In the genomic region with DNA sequence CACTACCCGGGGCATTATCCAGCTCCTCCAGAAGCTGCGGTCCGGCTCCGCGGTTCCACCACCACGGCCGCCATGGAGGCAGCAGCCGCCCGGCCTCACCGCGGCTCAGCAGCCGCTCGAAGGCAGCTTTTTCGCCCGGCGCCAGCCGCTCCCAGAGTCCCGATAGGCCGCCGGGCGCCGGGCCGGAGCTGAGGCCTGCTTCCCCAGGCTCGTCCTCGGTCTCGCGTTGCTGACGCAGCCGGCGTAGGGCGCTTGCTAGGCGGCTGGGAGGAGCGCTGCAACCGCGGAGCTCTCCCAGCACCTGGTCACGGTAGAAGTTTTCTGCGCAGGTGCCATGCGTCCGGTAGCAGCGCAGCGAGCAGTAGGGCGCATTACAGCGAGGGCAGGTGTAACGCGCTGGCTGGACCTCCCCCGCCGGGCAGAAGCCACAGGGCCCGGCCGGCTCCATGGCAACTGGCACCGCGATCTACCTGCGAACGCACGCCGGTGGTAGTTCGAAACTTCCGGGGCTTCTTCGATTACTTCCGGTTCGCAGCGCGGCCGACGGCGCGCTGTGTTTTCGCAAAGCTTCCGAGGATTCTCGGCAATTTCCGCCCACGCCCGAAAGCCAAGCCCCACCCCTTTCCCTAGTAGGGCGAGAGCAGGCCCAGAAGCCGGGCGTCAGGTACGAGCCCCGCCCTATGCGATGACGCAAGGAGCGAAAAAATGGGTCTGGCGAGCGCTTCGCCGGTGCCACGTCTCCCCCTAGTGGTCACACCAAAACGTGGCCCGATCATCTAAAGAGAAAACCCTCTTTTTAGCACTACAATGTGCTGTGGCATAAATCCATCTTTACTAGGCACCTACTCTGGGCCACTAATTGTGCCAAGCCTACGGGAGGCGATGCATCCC, we compare ENCODE assay signal across 8 cellular contexts. TPM values are rescaled to one million over a fixed set of nuclear protein-coding genes. Genes with fewer than 3 reads are reported as not detected.
DNase-seq lines count a peak whose midpoint lies in the region; ATAC-seq and TF ChIP-seq lines count a peak whose summit lies in the region.

Gene ZNHIT2, minus strand, starts transcription at position 496 of the 891 bp plus-strand sequence. Its CDS starts 48 bp downstream, at position 448.

- DNase-seq in BJ (ENCODE audit: low read depth) (peak; percentile 94), GM19238 (ENCODE audit: insufficient read length, low spot score) (peak; percentile 82), NCI-H524 (lab: John Stamatoyannopoulos, UW) (peak; percentile 94 to 98), kidney glomerular epithelial cell (lab: John Stamatoyannopoulos, UW) (peak; percentile 98)
- DNase-seq in activated CD4-positive, alpha-beta T cell treated with anti-CD3 and anti-CD28 coated beads for 4 hours = peak; percentile 100
- DNase-seq in stimulated activated CD4-positive, alpha-beta T cell treated with anti-CD3 and anti-CD28 coated beads, Interleukin-1b, Interleukin-23, amount 100 ng/mL, for 24 hours (ENCODE audit: low read depth in 4 of 4, low spot score in 1 of 4) = peak; percentile 100

- peak within 1 kb of the TSS; percentile 79 for H3K4me3 ChIP-seq in BJ (ENCODE audit: low read depth, low read length)

- peaks cover 6% of the 10 kb centered on the region for H3K36me3 ChIP-seq in BJ (ENCODE audit: control insufficient read depth, insufficient read depth, low read length)

- peak within 1 kb of the TSS; percentile 92 for H3K27ac ChIP-seq in cingulate gyrus (ENCODE audit: low read depth, low read length)

- POLR2A ChIA-PET in BJ (lab: Charles Lee) = no interaction called here

- H3K27me3 ChIP-seq in BJ (ENCODE audit: control insufficient read depth, insufficient read depth, low read length) = no peaks in the 10 kb centered on the region

- ATAC-seq in HG03457 (IDR thresholded peaks at IDR 0.05; ENCODE audit: unreplicated experiment) = peak; percentile 42

- TF ChIP-seq CTCF in BJ (IDR thresholded peaks at IDR 0.05; ENCODE audit: insufficient read depth, low read depth, low read length) = peak; percentile 90

- CTCF ChIA-PET in BJ (lab: Yijun Ruan, JAX) = interaction anchor here (0.7 to 4.7 kb wide), 38 partner anchors 8 to 342 kb away, joined by 3 to 31 read pairs (median 4); partner anchors contain the start of genes ARL2, BATF2, CAPN1 and CDC42BPG

RNA-seq across cellular contexts. Expression of gene ZNHIT2, which starts in this region (rescaled TPM):
- 3.6 and 4.6 TPM in 2 replicates for polyA plus RNA-seq in BJ (2011; rRNA removed)
- polyA minus RNA-seq in BJ (2011; rRNA and poly(A)+ RNA removed) = 1.4 and 1.9 TPM in 2 replicates

Comparison
In these comparisons a context has a peak if more than half of its experiments do, and no peak if none do; other contexts are left out.
1. Peak in every context shown above with its lines: DNase-seq, ATAC-seq, H3K4me3 ChIP-seq and H3K27ac ChIP-seq.